Comparison of ENCODE assay signal across 8 cellular contexts in genomic region chr6:2760882-2761842, GRCh38. TPM values are rescaled to one million over a fixed set of nuclear protein-coding genes. Genes with fewer than 3 reads are reported as not detected.
DNase-seq lines count a peak whose midpoint lies in the region; ATAC-seq, FAIRE-seq and TF ChIP-seq lines count a peak whose summit lies in the region.

No MANE protein-coding gene starts in this region.

- H3K27me3 Mint-ChIP-seq in nephron progenitor cell (ENCODE audit: low read depth, poor library complexity) = no peaks in the 10 kb centered on the region

- TF ChIP-seq CTCF in GM12864 (IDR thresholded peaks at IDR 0.05; ENCODE audit: low read depth, low read length, missing control alignments) (peak; percentile 50), NB4 (IDR thresholded peaks at IDR 0.05; ENCODE audit: low read depth, low read length) (peak; percentile 35), bronchial epithelial cell (IDR thresholded peaks at IDR 0.05; ENCODE audit: insufficient read depth, low read length, severe bottlenecking) (peak; percentile 11), nephron progenitor cell (IDR thresholded peaks at IDR 0.05) (peak; percentile 43)

- H3K4me3 Mint-ChIP-seq in nephron progenitor cell = no peak overlapping the region

- H3K4me3 ChIP-seq in GM12864 (ENCODE audit: low read depth, low read length) (no peak overlapping the region), NB4 (ENCODE audit: low read depth, low read length) (no peak overlapping the region), bronchial epithelial cell (ENCODE audit: low read depth, low read length) (no peak overlapping the region)

- no peak for FAIRE-seq in bronchial epithelial cell (lab: Jason Lieb, UNC)

- no peaks in the 10 kb centered on the region for H3K27me3 ChIP-seq in bronchial epithelial cell (ENCODE audit: control insufficient read depth, insufficient read depth, low read length)

- no peak for TF ChIP-seq POLR2A in NB4 (IDR thresholded peaks at IDR 0.05; ENCODE audit: extremely low read depth, insufficient read length)

- H3K4me1 Mint-ChIP-seq in nephron progenitor cell = peaks cover 10% of the 10 kb centered on the region

- no peaks in the 10 kb centered on the region for H3K36me3 Mint-ChIP-seq in nephron progenitor cell (ENCODE audit: low read depth)

- peaks cover 9% of the 10 kb centered on the region for H3K9me3 Mint-ChIP-seq in nephron progenitor cell

- DNase-seq in GM12864 (ENCODE audit: low read depth) = no peak
- peak; percentile 43 for DNase-seq in NB4 (ENCODE audit: low read depth)
- DNase-seq in bronchial epithelial cell (ENCODE audit: low read depth) = peak; percentile 73
- no peak for DNase-seq in nephron progenitor cell
- DNase-seq in SHP77 (lab: John Stamatoyannopoulos, UW) = no peak
- no peak for DNase-seq in NCI-H82 (lab: John Stamatoyannopoulos, UW)

- ATAC-seq in HG03175 (IDR thresholded peaks at IDR 0.05; ENCODE audit: unreplicated experiment) = no peak
- ATAC-seq in GM18868 (IDR thresholded peaks at IDR 0.05; ENCODE audit: unreplicated experiment) = no peak

- no peak overlapping the region for H3K27ac Mint-ChIP-seq in nephron progenitor cell

- no peaks in the 10 kb centered on the region for H3K36me3 ChIP-seq in bronchial epithelial cell (ENCODE audit: control insufficient read depth, insufficient read depth, low read length)

RNA-seq across cellular contexts. Expression of gene WRNIP1, which starts 4.0 kb away (rescaled TPM):
- total RNA-seq in bronchial epithelial cell = 47.9 and 58.4 TPM in 2 replicates

RNA-seq across cellular contexts. Expression of gene MYLK4, which starts 10.4 kb away (rescaled TPM):
- total RNA-seq in bronchial epithelial cell = 0.13 and 0.26 TPM in 2 replicates

Comparison
In these comparisons a context has a peak if more than half of its experiments do, and no peak if none do; other contexts are left out.
1. DNase-seq: peak in NB4 (single experiment) and bronchial epithelial cell (single experiment); none in GM12864 (single experiment), nephron progenitor cell (single experiment), SHP77 (0 of 2) and NCI-H82 (single experiment).
2. Peak in every context shown above with its lines, with median percentiles within 50 percentile points of each other: CTCF ChIP-seq.